ENCODE assay signal across 1 cellular context in genomic region chr2:119684553-119684952, GRCh38.
TF ChIP-seq lines count a peak whose summit lies in the region.

No MANE protein-coding gene starts in this region.

TF ChIP-seq in HepG2, 621 proteins besides CTCF, POLR2A, EP300 and RAD21 (continued from another document):
- 0 out of 2 replicates have a peak, but pooled peaks have one; percentile 29 for TF ChIP-seq ZC3H13 (CRISPR knock-in tag; IDR thresholded peaks at IDR 0.05)
- TF ChIP-seq CENPT (CRISPR knock-in tag; IDR thresholded peaks at IDR 0.05; ENCODE audit: low read depth) = no peak
- no peak for TF ChIP-seq ZBTB39 (CRISPR knock-in tag; IDR thresholded peaks at IDR 0.05)
- peak; percentile 51 for TF ChIP-seq RBM22 (optimal IDR thresholded peaks at IDR 0.05; ENCODE audit: low read length)
TF ChIP-seq in HepG2: peak in this region for 2.
